ENCODE assay signal across 10 cellular contexts in the genomic region with DNA sequence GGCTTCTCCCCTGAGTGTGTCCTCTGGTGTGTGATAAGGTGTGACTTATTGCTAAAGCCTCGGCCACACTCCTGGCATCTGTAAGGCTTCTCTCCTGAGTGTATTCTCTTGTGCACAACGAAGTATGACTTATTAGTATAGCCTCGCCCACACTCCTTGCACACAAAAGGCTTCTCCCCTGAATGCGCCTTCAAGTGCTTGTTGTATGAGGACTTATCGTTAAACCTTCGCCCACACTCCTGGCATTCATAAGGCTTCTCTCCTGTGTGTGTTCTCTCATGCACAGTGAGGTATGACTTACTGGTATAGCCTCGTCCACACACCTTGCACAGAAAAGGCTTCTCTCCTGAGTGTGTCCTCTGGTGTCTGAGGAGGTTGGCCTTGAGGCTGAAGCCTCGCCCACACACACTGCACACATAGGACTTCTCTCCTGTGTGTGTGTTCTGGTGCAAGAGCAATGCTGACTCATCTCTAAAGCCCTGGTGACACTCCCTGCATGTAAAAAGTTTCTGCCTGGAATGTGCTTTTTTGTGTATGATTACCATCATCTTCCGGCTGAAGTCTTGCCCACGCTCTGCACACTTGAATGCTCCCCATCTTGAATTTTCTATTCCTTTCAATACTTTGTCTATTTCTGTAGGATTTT. TPM values are rescaled to one million over a fixed set of nuclear protein-coding genes. Genes with fewer than 3 reads are reported as not detected.
DNase-seq lines count a peak whose midpoint lies in the region; ATAC-seq and TF ChIP-seq lines count a peak whose summit lies in the region.
"Had no signal": no experiment of that assay in that cellular context is flagged by ENCODE, and none has a peak within 500 bp of the region (broad histone marks: within the 10 kb centered on the region; RNA-seq: fewer than 3 reads in every experiment).

No MANE protein-coding gene starts in this region.

- H3K9me3 ChIP-seq in HEK293 (ENCODE audit: control insufficient read depth, insufficient read depth, low read depth, low read length), result no peaks in the 10 kb centered on the region

- H3K4me1 ChIP-seq in HEK293 (ENCODE audit: control insufficient read depth, insufficient read depth, low read length), result no peaks in the 10 kb centered on the region
- H3K4me1 ChIP-seq in foreskin keratinocyte, result peaks cover 7% of the 10 kb centered on the region

- POLR2A ChIA-PET in HEK293 (lab: Yijun Ruan, JAX), result no interaction called here

- peak overlapping the region in 1 of 2 donors; percentile 21 for H3K27ac Mint-ChIP-seq in stimulated activated naive CD8-positive, alpha-beta T cell treated with anti-CD3 and anti-CD28 coated beads, Interleukin-15, amount 100 ng/mL, for 72 hours

- no peaks in the 10 kb centered on the region for H3K27me3 Mint-ChIP-seq in stimulated activated naive CD8-positive, alpha-beta T cell treated with anti-CD3 and anti-CD28 coated beads, Interleukin-15, amount 100 ng/mL, for 72 hours

- H3K27ac ChIP-seq in HEK293 (ENCODE audit: extremely low read depth, low read depth, low read length) (no peak overlapping the region), foreskin keratinocyte (no peak overlapping the region)

- no peaks in the 10 kb centered on the region for H3K27me3 ChIP-seq in foreskin keratinocyte

- no peak overlapping the region for H3K4me3 ChIP-seq in AG09309 (ENCODE audit: control insufficient read depth, low read depth, low read length)
- H3K4me3 ChIP-seq in HEK293 (ENCODE audit: low read depth, low read length), result no peak overlapping the region

- peaks cover 43 to 84% of the 10 kb centered on the region in 2 experiments for H3K36me3 ChIP-seq in HEK293 (ENCODE audit: control insufficient read depth in 2 of 2, insufficient read depth in 1 of 2, low read length in 2 of 2)

- peaks cover 0 to 8% of the 10 kb centered on the region in 2 donors for H3K9me3 Mint-ChIP-seq in stimulated activated naive CD8-positive, alpha-beta T cell treated with anti-CD3 and anti-CD28 coated beads, Interleukin-15, amount 100 ng/mL, for 72 hours

- intact Hi-C loops in left ventricle myocardium superior (cut with micrococcal nuclease), result no loop called here

- ATAC-seq in foreskin keratinocyte (peak; percentile 82), left ventricle myocardium superior (no peak), GM19324 (IDR thresholded peaks at IDR 0.05; ENCODE audit: low FRiP score, unreplicated experiment) (no peak)
- no peak for ATAC-seq in stimulated activated naive CD8-positive, alpha-beta T cell treated with anti-CD3 and anti-CD28 coated beads, Interleukin-15, amount 100 ng/mL, for 72 hours

- TF ChIP-seq CTCF in AG09309 (IDR thresholded peaks at IDR 0.05; ENCODE audit: control insufficient read depth, insufficient read depth, low read depth, low read length, missing control alignments) (no peak), HEK293 (tag by site-specific recombination; IDR thresholded peaks at IDR 0.05) (no peak), foreskin keratinocyte (conservative IDR thresholded peaks at IDR 0.05) (no peak)

- CTCF ChIA-PET in HEK293 (lab: Yijun Ruan, JAX), result no interaction called here

- no peak overlapping the region for H3K4me3 Mint-ChIP-seq in stimulated activated naive CD8-positive, alpha-beta T cell treated with anti-CD3 and anti-CD28 coated beads, Interleukin-15, amount 100 ng/mL, for 72 hours

- DNase-seq in AG09309 (ENCODE audit: low read depth) (peak; percentile 42), RPMI7951 (ENCODE audit: low read depth) (peak; percentile 47), foreskin keratinocyte (peak; percentile 48 to 68), left ventricle myocardium superior (no peak)
- DNase-seq in activated effector memory CD4-positive, alpha-beta T cell treated with Interleukin-2 at 50 U/mL for 16 hours, result no peak
- no peak for DNase-seq in stimulated activated naive CD8-positive, alpha-beta T cell treated with anti-CD3 and anti-CD28 coated beads, Interleukin-15, amount 100 ng/mL, for 72 hours
- DNase-seq: effector CD4-positive, alpha-beta T cell; T-helper 9 cell had no signal

- H3K4me1 Mint-ChIP-seq in stimulated activated naive CD8-positive, alpha-beta T cell treated with anti-CD3 and anti-CD28 coated beads, Interleukin-15, amount 100 ng/mL, for 72 hours, result peaks cover 8% of the 10 kb centered on the region

TF ChIP-seq in HEK293, 187 proteins besides CTCF, POLR2A, EP300 and RAD21:
- 0 out of 2 replicates have a peak, but pooled peaks have one; percentile 19 for TF ChIP-seq EGR2 (tag by site-specific recombination; IDR thresholded peaks at IDR 0.05; ENCODE audit: low read depth)
- TF ChIP-seq ZBTB48 (tag by site-specific recombination; IDR thresholded peaks at IDR 0.05), result no peak

RNA-seq across cellular contexts. Expression of a gene that starts 20.4 kb away (rescaled TPM):
- 10.7 and 12.3 TPM in 2 replicates for total RNA-seq in RPMI7951 (2014; rRNA removed; shearing (Covaris generic))
- total RNA-seq in foreskin keratinocyte (14.3 and 15.3 TPM in 2 replicates), left ventricle myocardium superior (8.3 TPM)
- 6.2 and 6.7 TPM in 2 replicates for polyA plus RNA-seq in foreskin keratinocyte

RNA-seq across cellular contexts. Expression of a gene that starts 52.5 kb away (rescaled TPM):
- 11.0 and 13.9 TPM in 2 replicates for total RNA-seq in RPMI7951 (2014; rRNA removed; shearing (Covaris generic))
- total RNA-seq in foreskin keratinocyte (10.2 and 10.3 TPM in 2 replicates), left ventricle myocardium superior (3.6 TPM)
- polyA plus RNA-seq in foreskin keratinocyte, result 4.0 and 5.0 TPM in 2 replicates

Comparison
In these comparisons a context has a peak if more than half of its experiments do, and no peak if none do; other contexts are left out.
1. DNase-seq: peak in AG09309 (single experiment), RPMI7951 (single experiment) and foreskin keratinocyte (2 of 2); none in left ventricle myocardium superior (single experiment), activated effector memory CD4-positive, alpha-beta T cell treated with Interleukin-2 at 50 U/mL for 16 hours (single experiment) and stimulated activated naive CD8-positive, alpha-beta T cell treated with anti-CD3 and anti-CD28 coated beads, Interleukin-15, amount 100 ng/mL, for 72 hours (0 of 2).